In genomic region chr15:29870495-29871151, GRCh38 we compare ENCODE assay signal across 2 cellular contexts.
A peak's percentile ranks its signal among the peaks of the same experiment; 100 is the strongest.
TF ChIP-seq lines count a peak whose summit lies in the region.

No MANE protein-coding gene starts in this region.

TF ChIP-seq in SK-N-SH, 30 proteins besides CTCF, POLR2A, EP300 and RAD21:
- no peak for TF ChIP-seq NRF1 (IDR thresholded peaks at IDR 0.05; ENCODE audit: low read depth, low read length)
- TF ChIP-seq RFX5 (IDR thresholded peaks at IDR 0.05; ENCODE audit: low read length) = no peak
- TF ChIP-seq REST (IDR thresholded peaks at IDR 0.05; ENCODE audit: low read depth, low read length) = no peak
- TF ChIP-seq GABPA (IDR thresholded peaks at IDR 0.05; ENCODE audit: low read depth) = no peak
- peak; percentile 45; the same call in 1 of the 2 replicates for TF ChIP-seq RCOR1 (IDR thresholded peaks at IDR 0.05; ENCODE audit: low read length)
- TF ChIP-seq ZBTB33 (IDR thresholded peaks at IDR 0.05; ENCODE audit: borderline replicate concordance, low read depth) = no peak
- no peak for TF ChIP-seq TAF1 (IDR thresholded peaks at IDR 0.05; ENCODE audit: borderline replicate concordance, low read depth, low read length)
- no peak for TF ChIP-seq USF2 (IDR thresholded peaks at IDR 0.05; ENCODE audit: borderline replicate concordance, low read depth, low read length)
- no peak for TF ChIP-seq USF1 (IDR thresholded peaks at IDR 0.05; ENCODE audit: borderline replicate concordance, low read depth)
- TF ChIP-seq FOXJ3 (CRISPR knock-in tag; IDR thresholded peaks at IDR 0.05) = no peak
- TF ChIP-seq FOSL2 (IDR thresholded peaks at IDR 0.05; ENCODE audit: borderline replicate concordance, low read depth) = no peak
- TF ChIP-seq SMC3 (IDR thresholded peaks at IDR 0.05; ENCODE audit: low read depth, low read length) = no peak
- no peak for TF ChIP-seq MEF2A (IDR thresholded peaks at IDR 0.05; ENCODE audit: borderline replicate concordance, low read depth)
- no peak for TF ChIP-seq POLR2AphosphoS5 (IDR thresholded peaks at IDR 0.05; ENCODE audit: low read depth, low read length)
- no peak for TF ChIP-seq JUND (IDR thresholded peaks at IDR 0.05)
- no peak for TF ChIP-seq ELF1 (IDR thresholded peaks at IDR 0.05)
- TF ChIP-seq GATA2 (CRISPR knock-in tag; IDR thresholded peaks at IDR 0.05) = peak; percentile 65
- no peak for TF ChIP-seq PBX3 (IDR thresholded peaks at IDR 0.05)
- no peak for TF ChIP-seq TCF12 (IDR thresholded peaks at IDR 0.05)
- no peak for TF ChIP-seq MAX (IDR thresholded peaks at IDR 0.05; ENCODE audit: low read depth)
- no peak for TF ChIP-seq MXI1 (IDR thresholded peaks at IDR 0.05; ENCODE audit: low read depth, low read length)
- TF ChIP-seq YY1 (IDR thresholded peaks at IDR 0.05; ENCODE audit: low read depth) = no peak
- TF ChIP-seq RXRA (IDR thresholded peaks at IDR 0.05; ENCODE audit: borderline replicate concordance, low read depth) = no peak
- TF ChIP-seq FOXM1 (IDR thresholded peaks at IDR 0.05; ENCODE audit: low read depth) = no peak
- TF ChIP-seq CHD2 (IDR thresholded peaks at IDR 0.05; ENCODE audit: low read length, partially characterized antibody) = peak; percentile 28

TF ChIP-seq in SK-N-SH treated with all-trans-retinoic acid at 6 μM for 48 hours, 23 proteins besides CTCF, POLR2A, EP300 and RAD21:
- TF ChIP-seq SNAI2 (CRISPR knock-in tag; IDR thresholded peaks at IDR 0.05) (no peak), PPARA (CRISPR knock-in tag; IDR thresholded peaks at IDR 0.05; ENCODE audit: borderline replicate concordance) (no peak), CREB5 (CRISPR knock-in tag; IDR thresholded peaks at IDR 0.05; ENCODE audit: low read depth) (no peak), ZFP30 (CRISPR knock-in tag; IDR thresholded peaks at IDR 0.05) (no peak), RARB (CRISPR knock-in tag; IDR thresholded peaks at IDR 0.05) (no peak), BACH2 (CRISPR knock-in tag; IDR thresholded peaks at IDR 0.05; ENCODE audit: borderline replicate concordance) (no peak), ZNF70 (CRISPR knock-in tag; IDR thresholded peaks at IDR 0.05) (no peak), TCF4 (CRISPR knock-in tag; IDR thresholded peaks at IDR 0.05; ENCODE audit: borderline replicate concordance) (no peak), ESRRG (CRISPR knock-in tag; IDR thresholded peaks at IDR 0.05) (no peak), PATZ1 (CRISPR knock-in tag; IDR thresholded peaks at IDR 0.05; ENCODE audit: borderline replicate concordance) (no peak), TOX (CRISPR knock-in tag; IDR thresholded peaks at IDR 0.05; ENCODE audit: borderline replicate concordance) (no peak), OSR1 (CRISPR knock-in tag; IDR thresholded peaks at IDR 0.05) (no peak), ISL1 (CRISPR knock-in tag; IDR thresholded peaks at IDR 0.05) (no peak), ZC3H10 (CRISPR knock-in tag; IDR thresholded peaks at IDR 0.05) (no peak), TSHZ2 (CRISPR knock-in tag; IDR thresholded peaks at IDR 0.05) (no peak)
